Comparison of ENCODE assay signal across 9 cellular contexts in the genomic region with DNA sequence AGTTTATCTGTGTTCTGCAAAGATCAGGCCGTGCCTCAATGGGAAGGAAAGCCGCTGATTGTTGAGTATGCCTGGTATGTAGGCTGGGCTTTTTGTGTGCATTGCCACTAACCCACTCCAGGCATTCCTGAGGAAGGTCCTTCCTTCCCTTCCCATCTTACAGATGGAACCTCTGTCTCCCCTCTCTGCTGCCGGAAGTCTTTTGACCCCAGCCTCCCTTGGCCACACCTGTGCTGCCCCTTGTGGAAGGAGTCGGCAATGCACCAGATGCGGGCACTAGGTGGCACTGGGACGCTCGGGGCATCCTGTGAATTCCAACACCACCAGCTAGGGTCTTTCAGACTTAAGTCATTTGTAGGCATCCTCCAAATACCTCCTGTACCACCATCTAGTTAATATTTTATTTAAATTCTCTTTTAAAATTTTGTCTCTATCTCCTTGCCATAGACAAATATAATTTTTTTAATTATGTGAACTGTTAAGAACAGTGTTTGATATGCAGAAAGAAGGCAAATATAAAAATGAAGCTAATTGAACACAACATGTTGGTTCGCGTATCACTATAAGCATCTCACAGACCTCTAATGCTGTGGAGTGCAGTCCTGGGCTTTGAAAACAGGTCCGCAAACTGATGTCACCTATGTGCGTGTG.
A peak's percentile ranks its signal among the peaks of the same experiment; 100 is the strongest.
DNase-seq lines count a peak whose midpoint lies in the region.
"Had no signal": no experiment of that assay in that cellular context is flagged by ENCODE, and none has a peak within 500 bp of the region (broad histone marks: within the 10 kb centered on the region; RNA-seq: fewer than 3 reads in every experiment).

No MANE protein-coding gene starts in this region.

- no peaks in the 10 kb centered on the region for H3K27me3 Mint-ChIP-seq in activated naive CD4-positive, alpha-beta T cell treated with anti-CD3 and anti-CD28 coated beads, Interleukin-2, amount 10 ng/mL, durations not matched to agents 7 days and 5 days
- H3K27me3 Mint-ChIP-seq: dendritic cell treated with granulocyte-macrophage colony-stimulating factor and Interleukin-4, amounts not matched to agents 40 ng/mL and 50 ng/mL, for 4 days had no signal

- CTCF ChIA-PET in activated naive CD4-positive, alpha-beta T cell treated with anti-CD3 and anti-CD28 coated beads, Interleukin-2, amount 10 ng/mL, durations not matched to agents 7 days and 5 days (lab: Charles Lee), result interaction anchor here (0.7 to 2.9 kb wide), 15 partner anchors 9 to 84 kb away, joined by 3 to 14 read pairs (median 4); no protein-coding TSS in a partner anchor

- DNase-seq in NCI-H1417 (lab: John Stamatoyannopoulos, UW) (peak in 2 of 3 experiments; percentile 13 to 18), NCI-H1417 treated with DMSO at 0.1 percent for 48 hours (lab: John Stamatoyannopoulos, UW) (no peak), RPMI8226 (peak; percentile 49), iPS-NIHi11 (ENCODE audit: low spot score) (peak; percentile 90), NCI-H2107 treated with DMSO at 0.1 percent for 48 hours (lab: John Stamatoyannopoulos, UW; ENCODE audit: unreplicated experiment) (no peak)
- peak; percentile 70 for DNase-seq in activated naive CD4-positive, alpha-beta T cell treated with anti-CD3 and anti-CD28 coated beads, Interleukin-2, amount 10 ng/mL, durations not matched to agents 7 days and 5 days
- peak; percentile 43 for DNase-seq in stimulated activated CD8-positive, alpha-beta memory T cell treated with anti-CD3 and anti-CD28 coated beads, Interleukin-12 subunit alpha, Interleukin-12 subunit beta, amount 100 ng/mL, for 24 hours (ENCODE audit: extremely low read depth)
- no peak for DNase-seq in NK-92 treated with Interleukin-12 subunit alpha and Interleukin-12 subunit beta, amount 100 ng/mL, for 24 hours (lab: John Stamatoyannopoulos, UW)

- peak overlapping the region; percentile 70 for H3K27ac Mint-ChIP-seq in activated naive CD4-positive, alpha-beta T cell treated with anti-CD3 and anti-CD28 coated beads, Interleukin-2, amount 10 ng/mL, durations not matched to agents 7 days and 5 days
- H3K27ac Mint-ChIP-seq: dendritic cell treated with granulocyte-macrophage colony-stimulating factor and Interleukin-4, amounts not matched to agents 40 ng/mL and 50 ng/mL, for 4 days had no signal

- H3K4me1 Mint-ChIP-seq in activated naive CD4-positive, alpha-beta T cell treated with anti-CD3 and anti-CD28 coated beads, Interleukin-2, amount 10 ng/mL, durations not matched to agents 7 days and 5 days, result peaks cover 73% of the 10 kb centered on the region

- H3K4me3 Mint-ChIP-seq in activated naive CD4-positive, alpha-beta T cell treated with anti-CD3 and anti-CD28 coated beads, Interleukin-2, amount 10 ng/mL, durations not matched to agents 7 days and 5 days, result no peak overlapping the region
- H3K4me3 Mint-ChIP-seq: dendritic cell treated with granulocyte-macrophage colony-stimulating factor and Interleukin-4, amounts not matched to agents 40 ng/mL and 50 ng/mL, for 4 days had no signal

- H3K36me3 Mint-ChIP-seq in activated naive CD4-positive, alpha-beta T cell treated with anti-CD3 and anti-CD28 coated beads, Interleukin-2, amount 10 ng/mL, durations not matched to agents 7 days and 5 days, result peaks cover 28% of the 10 kb centered on the region

- H3K9me3 Mint-ChIP-seq in activated naive CD4-positive, alpha-beta T cell treated with anti-CD3 and anti-CD28 coated beads, Interleukin-2, amount 10 ng/mL, durations not matched to agents 7 days and 5 days, result peaks cover 19% of the 10 kb centered on the region
- H3K9me3 Mint-ChIP-seq: dendritic cell treated with granulocyte-macrophage colony-stimulating factor and Interleukin-4, amounts not matched to agents 40 ng/mL and 50 ng/mL, for 4 days had no signal

Comparison
In these comparisons a context has a peak if more than half of its experiments do, and no peak if none do; other contexts are left out.
1. DNase-seq: peak in NCI-H1417 (2 of 3), RPMI8226 (single experiment), activated naive CD4-positive, alpha-beta T cell treated with anti-CD3 and anti-CD28 coated beads, Interleukin-2, amount 10 ng/mL, durations not matched to agents 7 days and 5 days (single experiment), iPS-NIHi11 (single experiment) and stimulated activated CD8-positive, alpha-beta memory T cell treated with anti-CD3 and anti-CD28 coated beads, Interleukin-12 subunit alpha, Interleukin-12 subunit beta, amount 100 ng/mL, for 24 hours (single experiment); none in NCI-H1417 treated with DMSO at 0.1 percent for 48 hours (single experiment), NCI-H2107 treated with DMSO at 0.1 percent for 48 hours (single experiment) and NK-92 treated with Interleukin-12 subunit alpha and Interleukin-12 subunit beta, amount 100 ng/mL, for 24 hours (single experiment).